ENCODE assay signal across 16 cellular contexts in the genomic region with DNA sequence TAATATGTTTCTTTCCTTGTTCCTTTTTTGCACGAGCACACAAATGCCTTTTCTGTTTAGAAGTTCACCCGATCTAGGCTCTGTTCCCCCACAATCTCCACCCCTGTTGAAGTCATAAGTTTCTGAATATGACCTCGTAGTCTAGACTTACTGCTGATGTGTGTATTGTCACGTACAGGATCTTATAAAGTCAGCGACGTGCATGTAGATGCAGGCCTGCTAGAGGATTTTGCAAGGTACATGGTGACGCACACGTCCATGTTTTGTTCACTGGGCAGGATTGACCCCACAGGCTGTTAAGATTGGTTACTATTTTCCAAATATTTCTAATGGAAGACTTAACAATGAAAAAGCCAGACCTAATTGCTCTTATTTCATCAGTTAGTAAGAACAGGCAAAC.
"Had no signal": no experiment of that assay in that cellular context is flagged by ENCODE, and none has a peak within 500 bp of the region (broad histone marks: within the 10 kb centered on the region; RNA-seq: fewer than 3 reads in every experiment).

No MANE protein-coding gene starts in this region.

- H3K4me1 ChIP-seq: colonic mucosa, gastrocnemius medialis, heart right ventricle, stomach, uterus had no signal

- H3K27ac ChIP-seq: colonic mucosa, gastrocnemius medialis, heart right ventricle, stomach, uterus had no signal

- FAIRE-seq: islet of Langerhans had no signal

- H3K9me3 ChIP-seq: colonic mucosa, gastrocnemius medialis, heart right ventricle, stomach, uterus had no signal

- H3K4me3 ChIP-seq: colonic mucosa, gastrocnemius medialis, heart right ventricle, stomach, uterus had no signal

- DNase-seq: colonic mucosa; dermis blood vessel endothelial cell; gastrocnemius medialis; heart right ventricle; hypothalamus; kidney glomerular epithelial cell; mammary epithelial cell; natural killer cell; posterior cingulate gyrus; stimulated activated CD4-positive, alpha-beta T cell treated with anti-CD3 and anti-CD28 coated beads, Interleukin-2, amount 100 ng/mL, for 24 hours; stimulated activated CD4-positive, alpha-beta T cell treated with anti-CD3 and anti-CD28 coated beads, Interleukin-4, amount 100 ng/mL, for 4 hours; stimulated activated naive B cell treated with anti-CD40 and anti-IgM and Interleukin-4, amounts not matched to agents 10 μg/mL and 1 μg/mL and 100 μg/mL, for 72 hours; stomach; substantia nigra; uterus had no signal

- H3K36me3 ChIP-seq: colonic mucosa, gastrocnemius medialis, heart right ventricle, stomach, uterus had no signal

- H3K27me3 ChIP-seq: colonic mucosa, gastrocnemius medialis, heart right ventricle, stomach, uterus had no signal
